ENCODE assay signal across 18 cellular contexts in genomic region chr6:71388846-71389543, GRCh38.
A peak's percentile ranks its signal among the peaks of the same experiment; 100 is the strongest.
DNase-seq lines count a peak whose midpoint lies in the region; FAIRE-seq and TF ChIP-seq lines count a peak whose summit lies in the region.
"Had no signal": no experiment of that assay in that cellular context is flagged by ENCODE, and none has a peak within 500 bp of the region (broad histone marks: within the 10 kb centered on the region; RNA-seq: fewer than 3 reads in every experiment).

No MANE protein-coding gene starts in this region.

- H3K4me1 Mint-ChIP-seq in MCF 10A (ENCODE audit: insufficient read depth, unreplicated experiment) (peaks cover 36% of the 10 kb centered on the region), mesothelial cell of epicardium (peaks cover 50% of the 10 kb centered on the region)

- intact Hi-C loops in mammary epithelial cell (cut with micrococcal nuclease) (no loop called here), MCF 10A (cut with micrococcal nuclease) (no loop called here), ascending aorta (cut with DNase I) (loop anchor here (10.0 kb wide), 2 partner anchors 336 to 696 kb away; no protein-coding TSS in a partner anchor)

- no peak for FAIRE-seq in frontal cortex (lab: Jason Lieb, UNC)
- FAIRE-seq: GM18507, HepG2 had no signal

- H3K27ac ChIP-seq in mammary epithelial cell (ENCODE audit: insufficient read depth, low read depth, low read length): peak overlapping the region; percentile 76
- H3K27ac ChIP-seq in brain microvascular endothelial cell: peak overlapping the region; percentile 4
- no peak overlapping the region for H3K27ac ChIP-seq in ascending aorta
- H3K27ac ChIP-seq: SJCRH30 had no signal

- 63% methylated on average over 4 of the region's 4 CpGs for WGBS in mammary epithelial cell (ENCODE audit: low coverage, missing lambda C conversion rate)

- H3K79me2 ChIP-seq in mammary epithelial cell (ENCODE audit: insufficient read depth, low read length): peaks cover 74% of the 10 kb centered on the region

- H3K36me3 Mint-ChIP-seq in MCF 10A (ENCODE audit: insufficient read depth, unreplicated experiment) (peaks cover 11% of the 10 kb centered on the region), mesothelial cell of epicardium (peaks cover 10% of the 10 kb centered on the region)

- no peaks in the 10 kb centered on the region for H3K27me3 ChIP-seq in mammary epithelial cell (ENCODE audit: insufficient read depth, low read length)
- H3K27me3 ChIP-seq in brain microvascular endothelial cell (replicated peaks): no peaks in the 10 kb centered on the region
- H3K27me3 ChIP-seq in ascending aorta: no peaks in the 10 kb centered on the region
- H3K27me3 ChIP-seq: SJCRH30 had no signal

- H3K4me3 Mint-ChIP-seq in MCF 10A (ENCODE audit: unreplicated experiment) (no peak overlapping the region), mesothelial cell of epicardium (no peak overlapping the region)

- H3K4me3 ChIP-seq in mammary epithelial cell (replicated peaks in 1 of 3; ENCODE audit: insufficient read depth in 1 of 3, low read depth in 2 of 3, low read length in 3 of 3) (no peak overlapping the region), brain microvascular endothelial cell (ENCODE audit: low read depth, low read length) (no peak overlapping the region), ascending aorta (no peak overlapping the region)
- H3K4me3 ChIP-seq: SJCRH30 had no signal

- H3K27me3 Mint-ChIP-seq in MCF 10A (ENCODE audit: insufficient read depth, unreplicated experiment): no peaks in the 10 kb centered on the region
- H3K27me3 Mint-ChIP-seq in mesothelial cell of epicardium (ENCODE audit: low read depth): no peaks in the 10 kb centered on the region

- H3K4me2 ChIP-seq in mammary epithelial cell (ENCODE audit: insufficient read depth, low read depth, low read length): peak overlapping the region; percentile 26

- H3K9me3 Mint-ChIP-seq in MCF 10A (ENCODE audit: unreplicated experiment): no peaks in the 10 kb centered on the region
- H3K9me3 Mint-ChIP-seq in mesothelial cell of epicardium: no peaks in the 10 kb centered on the region

- CTCF ChIA-PET in mammary epithelial cell (lab: Charles Lee; ENCODE audit: low non-redundant PET) (no interaction called here), MCF 10A (lab: Yijun Ruan, JAX) (interaction anchor here (0.5 to 2.2 kb wide), 12 partner anchors 10 to 195 kb away, joined by 3 to 16 read pairs (median 4); partner anchors contain the start of gene OGFRL1)

- BruUV-seq in mammary epithelial cell (replicated peaks; lab: Mats Ljungman, UMichigan) (no TSS peak), MCF 10A (replicated peaks; lab: Mats Ljungman, UMichigan) (no TSS peak)

- no peak overlapping the region for H3K9ac ChIP-seq in mammary epithelial cell (ENCODE audit: insufficient read depth, low read length)

- DNase-seq in mammary epithelial cell (no peak), MCF 10A (ENCODE audit: unreplicated experiment) (no peak), brain microvascular endothelial cell (no peak), mesothelial cell of epicardium (ENCODE audit: low spot score in 2 of 2, unreplicated experiment in 2 of 2) (no peak), frontal cortex (ENCODE audit: low spot score in 2 of 2) (no peak), ascending aorta (ENCODE audit: low spot score in 2 of 2) (no peak), RPMI8226 (no peak)
- no peak for DNase-seq in stimulated activated CD4-positive, alpha-beta T cell treated with anti-CD3 and anti-CD28 coated beads, Interleukin-4, amount 100 ng/mL, for 4 hours
- DNase-seq: activated gamma-delta T cell; amniotic stem cell; NCI-H146; NCI-H526 treated with DMSO at 0.1 percent for 48 hours; SJCRH30; stimulated activated CD4-positive, alpha-beta T cell treated with anti-CD3 and anti-CD28 coated beads, Interleukin-12 subunit alpha, Interleukin-12 subunit beta, amount 100 ng/mL, for 4 hours; stimulated activated CD8-positive, alpha-beta memory T cell treated with anti-CD3 and anti-CD28 coated beads, Interleukin-4, amount 100 ng/mL, for 48 hours; T-helper 1 cell had no signal

- H2AFZ ChIP-seq in mammary epithelial cell (ENCODE audit: low read depth, low read length): no peak overlapping the region

- H3K4me1 ChIP-seq in mammary epithelial cell (ENCODE audit: insufficient read depth, low read length) (peaks cover 65% of the 10 kb centered on the region), ascending aorta (peaks cover 0 to 14% of the 10 kb centered on the region in 2 donors)

- TF ChIP-seq CTCF in mammary epithelial cell (conservative IDR thresholded peaks at IDR 0.05 in 1 of 2, IDR thresholded peaks at IDR 0.05 in 1 of 2; ENCODE audit: extremely low read depth in 1 of 2, insufficient read depth in 1 of 2, low read depth in 1 of 2, low read length in 2 of 2) (no peak), MCF 10A (IDR thresholded peaks at IDR 0.05; ENCODE audit: unreplicated experiment) (no peak), brain microvascular endothelial cell (IDR thresholded peaks at IDR 0.05; ENCODE audit: low read depth, low read length, missing control alignments) (no peak), mesothelial cell of epicardium (IDR thresholded peaks at IDR 0.05; ENCODE audit: unreplicated experiment) (no peak), ascending aorta (IDR thresholded peaks at IDR 0.05) (no peak)

- H3K36me3 ChIP-seq in mammary epithelial cell (ENCODE audit: insufficient read depth, low read length) (peaks cover 11% of the 10 kb centered on the region), brain microvascular endothelial cell (replicated peaks) (no peaks in the 10 kb centered on the region), ascending aorta (no peaks in the 10 kb centered on the region)
- H3K36me3 ChIP-seq: SJCRH30 had no signal

- H3K9me3 ChIP-seq in mammary epithelial cell (replicated peaks; ENCODE audit: insufficient read depth, low read length): no peaks in the 10 kb centered on the region
- no peaks in the 10 kb centered on the region for H3K9me3 ChIP-seq in ascending aorta
- H3K9me3 ChIP-seq: SJCRH30 had no signal

- no peaks in the 10 kb centered on the region for H4K20me1 ChIP-seq in mammary epithelial cell (ENCODE audit: insufficient read depth, low read length)

- H3K27ac Mint-ChIP-seq in MCF 10A (ENCODE audit: low read depth, unreplicated experiment) (no peak overlapping the region), mesothelial cell of epicardium (peak overlapping the region; percentile 69)

- dilution Hi-C loops in mammary epithelial cell (cut with HindIII; ENCODE audit: low sequenced_read_pairs): loop anchor here (10.0 kb wide), 1 partner anchor 116 kb away; no protein-coding TSS in a partner anchor

- POLR2A ChIA-PET in MCF 10A (lab: Yijun Ruan, JAX): interaction anchor here (0.9 to 1.4 kb wide), 6 partner anchors 11 to 84 kb away, joined by 3 to 11 read pairs (median 4); no protein-coding TSS in a partner anchor

- in situ Hi-C loops in mammary epithelial cell (cut with MboI; ENCODE audit: low sequenced_read_pairs in 2 of 2) (loop anchor here (10.0 to 25.0 kb wide), 2 partner anchors 116 to 648 kb away; no protein-coding TSS in a partner anchor), brain microvascular endothelial cell (cut with HindIII; ENCODE audit: low pct_ligation_motif_present, low sequenced_read_pairs) (loop anchor here (25.0 kb wide), 1 partner anchor 98 kb away; no protein-coding TSS in a partner anchor)

Comparison
In these comparisons a context has a peak if more than half of its experiments do, and no peak if none do; other contexts are left out.
1. H3K27ac ChIP-seq: peak in mammary epithelial cell (single experiment) and brain microvascular endothelial cell (single experiment); none in ascending aorta (0 of 2).